Comparison of ENCODE assay signal across 14 cellular contexts in the genomic region with DNA sequence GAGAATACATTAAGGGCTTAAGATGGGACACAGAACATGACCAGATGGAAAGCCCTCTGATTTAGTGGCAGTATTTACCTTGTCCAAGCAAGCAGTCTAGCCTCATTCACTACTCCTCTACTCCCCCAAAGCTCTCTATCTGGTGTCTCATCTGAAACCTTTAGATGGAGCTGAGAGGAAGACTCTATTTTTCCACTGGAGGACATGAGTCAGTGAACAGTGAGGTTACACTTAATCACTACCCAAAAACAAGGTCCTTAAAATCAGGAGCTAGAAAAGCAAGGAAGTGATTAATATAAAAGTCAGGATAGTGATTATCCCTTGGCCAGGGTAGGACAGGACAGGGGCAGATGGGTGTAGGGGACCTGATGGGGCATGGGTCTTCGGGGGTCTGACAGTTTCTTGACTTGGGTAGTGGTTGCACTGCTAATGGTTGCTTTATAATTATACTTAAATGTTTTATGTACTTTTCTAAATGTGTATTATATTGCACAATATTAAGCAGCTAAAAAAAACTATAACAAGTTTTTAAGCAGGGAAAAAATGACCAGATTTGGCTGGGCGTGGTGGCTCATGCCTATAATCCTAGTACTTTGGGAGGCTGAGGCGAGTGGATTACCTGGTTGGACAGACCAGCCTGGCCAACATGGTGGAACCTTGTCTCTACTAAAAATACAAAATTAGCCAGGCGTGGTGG. TPM values are rescaled to one million over a fixed set of nuclear protein-coding genes. Genes with fewer than 3 reads are reported as not detected.
DNase-seq lines count a peak whose midpoint lies in the region; ATAC-seq, FAIRE-seq and TF ChIP-seq lines count a peak whose summit lies in the region.
"Had no signal": no experiment of that assay in that cellular context is flagged by ENCODE, and none has a peak within 500 bp of the region (broad histone marks: within the 10 kb centered on the region; RNA-seq: fewer than 3 reads in every experiment).

No MANE protein-coding gene starts in this region.

- TF ChIP-seq POLR2A in ovary (IDR thresholded peaks at IDR 0.05) (no peak), heart left ventricle (IDR thresholded peaks at IDR 0.05) (no peak)

- H3K27me3 ChIP-seq in CD4-positive, alpha-beta memory T cell (ENCODE audit: insufficient read depth, low read length): no peaks in the 10 kb centered on the region
- H3K27me3 ChIP-seq in keratinocyte (ENCODE audit: control insufficient read depth, extremely low read depth, insufficient read depth, low read length) (no peaks in the 10 kb centered on the region), ovary (no peaks in the 10 kb centered on the region), heart left ventricle (no peaks in the 10 kb centered on the region)
- H3K27me3 ChIP-seq: esophagus squamous epithelium had no signal

- no peak overlapping the region for H3K9ac ChIP-seq in keratinocyte (ENCODE audit: control insufficient read depth, extremely low read depth, insufficient read depth, low read length)

- H3K9me1 ChIP-seq in keratinocyte (ENCODE audit: control insufficient read depth, extremely low read depth, insufficient read depth, low read length): no peaks in the 10 kb centered on the region

- H3K36me3 ChIP-seq in CD4-positive, alpha-beta memory T cell (ENCODE audit: insufficient read depth, low read length): no peaks in the 10 kb centered on the region
- H3K36me3 ChIP-seq in keratinocyte (ENCODE audit: control insufficient read depth in 2 of 2, extremely low read depth in 1 of 2, insufficient read depth in 2 of 2, low read length in 2 of 2): no peaks in the 10 kb centered on the region
- H3K36me3 ChIP-seq in mucosa of descending colon (ENCODE audit: low read depth): no peaks in the 10 kb centered on the region
- no peaks in the 10 kb centered on the region for H3K36me3 ChIP-seq in ovary
- no peaks in the 10 kb centered on the region for H3K36me3 ChIP-seq in heart left ventricle
- H3K36me3 ChIP-seq: esophagus squamous epithelium, left ventricle myocardium inferior, prostate gland had no signal

- peak; percentile 50 to 55 for ATAC-seq in activated T-cell treated with anti-CD3 and anti-CD28 coated beads, Interleukin-2, amount 50 U/mL, for 72 hours (replicated peaks in 1 of 2)
- ATAC-seq in mucosa of descending colon: no peak
- ATAC-seq in heart left ventricle: no peak

- DNase-seq in CD4-positive, alpha-beta memory T cell: no peak
- peak; percentile 64 for DNase-seq in HS-5 (ENCODE audit: low read depth)
- DNase-seq in activated T-cell treated with anti-CD3 and anti-CD28 coated beads, Interleukin-2, amount 50 U/mL, for 72 hours: no peak
- peak; percentile 33 for DNase-seq in keratinocyte (ENCODE audit: low read depth, low spot score)
- no peak for DNase-seq in mucosa of descending colon
- no peak for DNase-seq in ovary
- no peak for DNase-seq in heart left ventricle
- no peak for DNase-seq in DMS 273 (lab: John Stamatoyannopoulos, UW; ENCODE audit: unreplicated experiment)
- DNase-seq: aorta, esophagus squamous epithelium, left ventricle myocardium inferior, NCI-H446 treated with DMSO at 0.1 percent for 48 hours had no signal

- CTCF ChIA-PET in CD4-positive, alpha-beta memory T cell (lab: Charles Lee; ENCODE audit: partially characterized antibody): interaction anchor here (0.8 to 3.1 kb wide), 7 partner anchors 8 to 63 kb away, joined by 3 to 16 read pairs (median 5); a partner anchor contains a TSS

- peak overlapping the region; percentile 30 for H3K4me2 ChIP-seq in keratinocyte (ENCODE audit: control insufficient read depth, extremely low read depth, insufficient read depth, low read depth, low read length)

- WGBS in ovary, 3 donors: 94 to 97% (median 96%) methylated on average over 4 of the region's 4 CpGs
- 92 to 95% (median 93%) methylated on average over 4 of the region's 4 CpGs for WGBS in heart left ventricle, 4 donors

- no peaks in the 10 kb centered on the region for H3K27me3 Mint-ChIP-seq in CD4-positive, alpha-beta memory T cell
- H3K27me3 Mint-ChIP-seq in activated T-cell treated with anti-CD3 and anti-CD28 coated beads, Interleukin-2, amount 50 U/mL, for 72 hours (ENCODE audit: low read depth): no peaks in the 10 kb centered on the region

- H3K9me3 Mint-ChIP-seq in CD4-positive, alpha-beta memory T cell: no peaks in the 10 kb centered on the region
- H3K9me3 Mint-ChIP-seq in activated T-cell treated with anti-CD3 and anti-CD28 coated beads, Interleukin-2, amount 50 U/mL, for 72 hours: no peaks in the 10 kb centered on the region

- intact Hi-C loops in CD4-positive, alpha-beta memory T cell (cut with micrococcal nuclease): no loop called here
- intact Hi-C loops in mucosa of descending colon (cut with DNase I, micrococcal nuclease) (no loop called here), ovary (cut with DNase I) (no loop called here), heart left ventricle (cut with DNase I) (no loop called here)

- peaks cover 45 to 72% (median 56%) of the 10 kb centered on the region in 4 donors for H3K4me1 Mint-ChIP-seq in CD4-positive, alpha-beta memory T cell
- peaks cover 76% of the 10 kb centered on the region for H3K4me1 Mint-ChIP-seq in activated T-cell treated with anti-CD3 and anti-CD28 coated beads, Interleukin-2, amount 50 U/mL, for 72 hours (ENCODE audit: low read depth)

- no peaks in the 10 kb centered on the region for H3K79me2 ChIP-seq in keratinocyte (ENCODE audit: control insufficient read depth, insufficient read depth, low read length)

- TF ChIP-seq CTCF in keratinocyte (optimal IDR thresholded peaks at IDR 0.05 in 1 of 3, IDR thresholded peaks at IDR 0.05 in 1 of 3, conservative IDR thresholded peaks at IDR 0.05 in 1 of 3; ENCODE audit: extremely low read depth in 1 of 3, insufficient read depth in 2 of 3, low read length in 3 of 3) (no peak), mucosa of descending colon (IDR thresholded peaks at IDR 0.05) (no peak), ovary (IDR thresholded peaks at IDR 0.05) (no peak), heart left ventricle (IDR thresholded peaks at IDR 0.05) (no peak)

- peak overlapping the region; percentile 35 to 99 (median 94) for H3K27ac Mint-ChIP-seq in CD4-positive, alpha-beta memory T cell
- peak overlapping the region; percentile 100 for H3K27ac Mint-ChIP-seq in activated T-cell treated with anti-CD3 and anti-CD28 coated beads, Interleukin-2, amount 50 U/mL, for 72 hours

- no peaks in the 10 kb centered on the region for H4K20me1 ChIP-seq in keratinocyte (ENCODE audit: control insufficient read depth, extremely low read depth, insufficient read depth, low read length)

- TF ChIP-seq EP300 in ovary (IDR thresholded peaks at IDR 0.05): no peak

- peak; percentile 68 for FAIRE-seq in keratinocyte (lab: Jason Lieb, UNC)
- FAIRE-seq: GM19239 had no signal

- H3K4me3 Mint-ChIP-seq in CD4-positive, alpha-beta memory T cell: peak overlapping the region; percentile 13 to 95 (median 89)
- H3K4me3 Mint-ChIP-seq in activated T-cell treated with anti-CD3 and anti-CD28 coated beads, Interleukin-2, amount 50 U/mL, for 72 hours: peak overlapping the region; percentile 87 to 97

- H3K9me3 ChIP-seq in CD4-positive, alpha-beta memory T cell (ENCODE audit: control insufficient read depth in 1 of 2, low read length in 2 of 2): no peaks in the 10 kb centered on the region
- no peaks in the 10 kb centered on the region for H3K9me3 ChIP-seq in keratinocyte (ENCODE audit: control insufficient read depth, low read depth, low read length)
- H3K9me3 ChIP-seq in mucosa of descending colon: no peaks in the 10 kb centered on the region
- H3K9me3 ChIP-seq in ovary: no peaks in the 10 kb centered on the region
- H3K9me3 ChIP-seq in heart left ventricle: no peaks in the 10 kb centered on the region
- H3K9me3 ChIP-seq: esophagus squamous epithelium, left ventricle myocardium inferior, prostate gland had no signal

- dilution Hi-C loops in keratinocyte (cut with MboI; ENCODE audit: extremely low pct_ligation_motif_present, low sequenced_read_pairs): no loop called here

- H3K4me3 ChIP-seq in CD4-positive, alpha-beta memory T cell (ENCODE audit: low read length in 2 of 2): no peak overlapping the region
- H3K4me3 ChIP-seq in keratinocyte (ENCODE audit: control insufficient read depth in 2 of 3, extremely low read depth in 1 of 3, insufficient read depth in 2 of 3, low read depth in 1 of 3, low read length in 3 of 3): no peak overlapping the region
- H3K4me3 ChIP-seq in mucosa of descending colon: no peak overlapping the region
- no peak overlapping the region for H3K4me3 ChIP-seq in ovary
- H3K4me3 ChIP-seq in heart left ventricle: no peak overlapping the region
- H3K4me3 ChIP-seq: esophagus squamous epithelium, left ventricle myocardium inferior, prostate gland had no signal

- peaks cover 13 to 38% of the 10 kb centered on the region in 2 donors for H3K36me3 Mint-ChIP-seq in CD4-positive, alpha-beta memory T cell
- peaks cover 6 to 20% of the 10 kb centered on the region in 2 donors for H3K36me3 Mint-ChIP-seq in activated T-cell treated with anti-CD3 and anti-CD28 coated beads, Interleukin-2, amount 50 U/mL, for 72 hours (ENCODE audit: insufficient read depth in 2 of 2)

- POLR2A ChIA-PET in CD4-positive, alpha-beta memory T cell (lab: Charles Lee; ENCODE audit: partially characterized antibody): interaction anchor here (0.8 to 5.5 kb wide), 7 partner anchors 9 to 87 kb away, joined by 3 to 51 read pairs (median 9); a partner anchor contains a TSS

- H3K27ac ChIP-seq in CD4-positive, alpha-beta memory T cell (ENCODE audit: low read depth, low read length): no peak overlapping the region
- H3K27ac ChIP-seq in keratinocyte (ENCODE audit: control insufficient read depth, insufficient read depth, low read length) (peak overlapping the region; percentile 42), ovary (no peak overlapping the region), heart left ventricle (no peak overlapping the region)
- H3K27ac ChIP-seq: left ventricle myocardium inferior, prostate gland had no signal

- peaks cover 63% of the 10 kb centered on the region for H3K4me1 ChIP-seq in CD4-positive, alpha-beta memory T cell (ENCODE audit: insufficient read depth, low read length)
- H3K4me1 ChIP-seq in keratinocyte (ENCODE audit: control insufficient read depth, extremely low read depth, insufficient read depth, low read length) (peaks cover 43% of the 10 kb centered on the region), mucosa of descending colon (ENCODE audit: low read depth) (no peaks in the 10 kb centered on the region), ovary (ENCODE audit: insufficient read depth) (no peaks in the 10 kb centered on the region), heart left ventricle (peaks cover 0 to 24% (median 0%) of the 10 kb centered on the region in 12 donors)
- H3K4me1 ChIP-seq: left ventricle myocardium inferior, prostate gland had no signal

- H2AFZ ChIP-seq in keratinocyte (ENCODE audit: control insufficient read depth, low read length): peak overlapping the region; percentile 54

RNA-seq across cellular contexts. Expression of a gene that starts 3.0 kb away (rescaled TPM):
- total RNA-seq in CD4-positive, alpha-beta memory T cell: 10 to 100 TPM; 32.2 to 33.7 TPM
- 10 to 100 TPM; 38.1 to 66.1 TPM for polyA plus RNA-seq in CD4-positive, alpha-beta memory T cell
- 10 to 100 TPM; 59.8 to 82.5 TPM for total RNA-seq in activated T-cell treated with anti-CD3 and anti-CD28 coated beads, Interleukin-2, amount 50 U/mL, for 72 hours
- polyA plus RNA-seq in keratinocyte (0.07 to 0.39 TPM (median 0.23 TPM) in 3 replicates), ovary (1 to 10 TPM in 1 of 2 donors, under 1 TPM in 1; 0.24 to 4.2 TPM), heart left ventricle (under 1 TPM; 0.21 to 0.23 TPM)
- not detected for polyA plus RNA-seq in keratinocyte (2011; ENCODE audit: low read depth)
- polyA plus RNA-seq in keratinocyte (2011; cell fraction: cytosol; rRNA removed): 0.09 and 0.13 TPM in 2 replicates
- 0.20 and 0.27 TPM in 2 replicates for polyA plus RNA-seq in keratinocyte (2011; cell fraction: nucleus; rRNA removed)
- polyA plus RNA-seq in keratinocyte (2012; ENCODE audit: low replicate concordance): 0.17 TPM in 1 of 2 replicates, not detected in the other
- polyA minus RNA-seq in keratinocyte: 0.26 to 0.43 TPM in 2 of 3 replicates, not detected in the other
- not detected for polyA minus RNA-seq in keratinocyte (2011; cell fraction: cytosol; rRNA and poly(A)+ RNA removed)
- polyA minus RNA-seq in keratinocyte (2011; cell fraction: nucleus; rRNA and poly(A)+ RNA removed): 0.63 TPM in 1 of 2 replicates, not detected in the other
- total RNA-seq in mucosa of descending colon (1 to 10 TPM; 4.3 to 8.3 (median 5.2) TPM), ovary (1 to 10 TPM in 5 of 7 donors, under 1 TPM in 2; 0.66 to 2.1 (median 1.6) TPM), heart left ventricle (1 to 10 TPM in 2 of 9 donors, under 1 TPM in 7; 0.16 to 4.2 (median 0.60) TPM)

RNA-seq across cellular contexts. Expression of a gene that starts 18.8 kb away (rescaled TPM):
- total RNA-seq in CD4-positive, alpha-beta memory T cell: 1 to 10 TPM; 1.3 to 2.1 TPM
- 1 to 10 TPM in 1 of 2 donors, under 1 TPM in 1; 0.75 to 1.3 TPM for polyA plus RNA-seq in CD4-positive, alpha-beta memory T cell
- 1 to 10 TPM; 1.3 to 1.7 TPM for total RNA-seq in activated T-cell treated with anti-CD3 and anti-CD28 coated beads, Interleukin-2, amount 50 U/mL, for 72 hours
- 0.03 to 0.09 TPM (median 0.08 TPM) in 3 replicates for polyA plus RNA-seq in keratinocyte
- polyA plus RNA-seq in keratinocyte (2011; ENCODE audit: low read depth): not detected
- 0.02 and 0.03 TPM in 2 replicates for polyA plus RNA-seq in keratinocyte (2011; cell fraction: cytosol; rRNA removed)
- polyA plus RNA-seq in keratinocyte (2011; cell fraction: nucleus; rRNA removed): 0.15 and 0.17 TPM in 2 replicates
- polyA plus RNA-seq in keratinocyte (2012; ENCODE audit: low replicate concordance): 0.16 TPM in 1 of 2 replicates, not detected in the other
- 0.07 to 0.83 TPM in 2 of 3 replicates, not detected in the other for polyA minus RNA-seq in keratinocyte
- polyA minus RNA-seq in keratinocyte (2011; cell fraction: cytosol; rRNA and poly(A)+ RNA removed): not detected
- polyA minus RNA-seq in keratinocyte (2011; cell fraction: nucleus; rRNA and poly(A)+ RNA removed): not detected in 2 replicates
- total RNA-seq in mucosa of descending colon: 100 to 1,000 TPM in 2 of 3 donors, 10 to 100 TPM in 1; 72.4 to 197 (median 153) TPM
- 1 to 10 TPM in 3 of 7 donors, under 1 TPM in 4; 0.18 to 6.7 (median 0.88) TPM for total RNA-seq in ovary
- under 1 TPM; 0.21 to 0.40 TPM for polyA plus RNA-seq in ovary
- total RNA-seq in heart left ventricle: under 1 TPM in 4 of 9 donors, not detected in 5; 0.07 to 0.61 (median 0.38) TPM
- polyA plus RNA-seq in heart left ventricle: under 1 TPM; 0.01 to 0.08 TPM
- total RNA-seq: left ventricle myocardium inferior had no signal

RNA-seq across cellular contexts. Expression of a gene that starts 36.1 kb away (rescaled TPM):
- total RNA-seq in CD4-positive, alpha-beta memory T cell: 10 to 100 TPM; 74.5 to 75.5 TPM
- polyA plus RNA-seq in CD4-positive, alpha-beta memory T cell: 10 to 100 TPM in 1 of 2 donors, 1 to 10 TPM in 1; 8.9 to 12.9 TPM
- 10 to 100 TPM; 50.5 to 68.8 TPM for total RNA-seq in activated T-cell treated with anti-CD3 and anti-CD28 coated beads, Interleukin-2, amount 50 U/mL, for 72 hours
- polyA plus RNA-seq in keratinocyte (11.6 to 16.9 TPM (median 16.5 TPM) in 3 replicates), ovary (10 to 100 TPM; 15.2 to 23.7 TPM), heart left ventricle (1 to 10 TPM; 7.5 to 9.4 TPM)
- polyA plus RNA-seq in keratinocyte (2011; ENCODE audit: low read depth): 11.1 TPM
- 6.6 and 9.4 TPM in 2 replicates for polyA plus RNA-seq in keratinocyte (2011; cell fraction: cytosol; rRNA removed)
- 31.4 and 37.8 TPM in 2 replicates for polyA plus RNA-seq in keratinocyte (2011; cell fraction: nucleus; rRNA removed)
- 6.0 and 11.6 TPM in 2 replicates for polyA plus RNA-seq in keratinocyte (2012; ENCODE audit: low replicate concordance)
- 8.7 to 20.2 TPM (median 15.6 TPM) in 3 replicates for polyA minus RNA-seq in keratinocyte
- polyA minus RNA-seq in keratinocyte (2011; cell fraction: cytosol; rRNA and poly(A)+ RNA removed): 10.7 TPM
- polyA minus RNA-seq in keratinocyte (2011; cell fraction: nucleus; rRNA and poly(A)+ RNA removed): 9.3 and 16.5 TPM in 2 replicates
- total RNA-seq in mucosa of descending colon (10 to 100 TPM; 26.6 to 40.0 (median 28.7) TPM), ovary (10 to 100 TPM; 14.4 to 23.3 (median 16.9) TPM), heart left ventricle (10 to 100 TPM in 6 of 9 donors, 1 to 10 TPM in 3; 7.3 to 17.2 (median 10.8) TPM)

RNA-seq across cellular contexts. Expression of a gene that starts 36.6 kb away (rescaled TPM):
- total RNA-seq in CD4-positive, alpha-beta memory T cell: 1 to 10 TPM; 5.1 to 5.4 TPM
- 1 to 10 TPM; 2.8 to 5.3 TPM for polyA plus RNA-seq in CD4-positive, alpha-beta memory T cell
- 10 to 100 TPM; 13.8 to 17.8 TPM for total RNA-seq in activated T-cell treated with anti-CD3 and anti-CD28 coated beads, Interleukin-2, amount 50 U/mL, for 72 hours
- polyA plus RNA-seq in keratinocyte (4.8 to 6.4 TPM (median 5.4 TPM) in 3 replicates), ovary (1 to 10 TPM; 3.6 to 7.1 TPM), heart left ventricle (1 to 10 TPM in 1 of 2 donors, under 1 TPM in 1; 0.38 to 2.8 TPM)
- polyA plus RNA-seq in keratinocyte (2011; ENCODE audit: low read depth): 0.70 TPM
- 4.8 and 4.9 TPM in 2 replicates for polyA plus RNA-seq in keratinocyte (2011; cell fraction: cytosol; rRNA removed)
- 4.5 and 5.0 TPM in 2 replicates for polyA plus RNA-seq in keratinocyte (2011; cell fraction: nucleus; rRNA removed)
- polyA plus RNA-seq in keratinocyte (2012; ENCODE audit: low replicate concordance): 2.8 and 8.3 TPM in 2 replicates
- polyA minus RNA-seq in keratinocyte: 5.8 to 11.7 TPM (median 6.4 TPM) in 3 replicates
- polyA minus RNA-seq in keratinocyte (2011; cell fraction: cytosol; rRNA and poly(A)+ RNA removed): 2.9 TPM
- 3.1 and 4.3 TPM in 2 replicates for polyA minus RNA-seq in keratinocyte (2011; cell fraction: nucleus; rRNA and poly(A)+ RNA removed)
- total RNA-seq in mucosa of descending colon (1 to 10 TPM; 4.2 to 6.0 (median 5.2) TPM), ovary (1 to 10 TPM; 2.4 to 6.8 (median 5.0) TPM), heart left ventricle (1 to 10 TPM; 1.2 to 6.0 (median 2.2) TPM)

RNA-seq across cellular contexts. Expression of a gene that starts 56.3 kb away (rescaled TPM):
- 10 to 100 TPM; 58.7 to 60.2 TPM for total RNA-seq in CD4-positive, alpha-beta memory T cell
- polyA plus RNA-seq in CD4-positive, alpha-beta memory T cell: 10 to 100 TPM; 41.1 to 52.0 TPM
- total RNA-seq in activated T-cell treated with anti-CD3 and anti-CD28 coated beads, Interleukin-2, amount 50 U/mL, for 72 hours: 10 to 100 TPM; 18.4 to 23.9 TPM
- polyA plus RNA-seq in keratinocyte: 7.1 to 10.4 TPM (median 9.5 TPM) in 3 replicates
- 14.3 TPM for polyA plus RNA-seq in keratinocyte (2011; ENCODE audit: low read depth)
- 4.1 and 5.5 TPM in 2 replicates for polyA plus RNA-seq in keratinocyte (2011; cell fraction: cytosol; rRNA removed)
- polyA plus RNA-seq in keratinocyte (2011; cell fraction: nucleus; rRNA removed): 7.8 and 11.9 TPM in 2 replicates
- polyA plus RNA-seq in keratinocyte (2012; ENCODE audit: low replicate concordance): 7.0 and 7.2 TPM in 2 replicates
- 2.1 to 56.2 TPM (median 21.1 TPM) in 3 replicates for polyA minus RNA-seq in keratinocyte
- 8.4 TPM for polyA minus RNA-seq in keratinocyte (2011; cell fraction: cytosol; rRNA and poly(A)+ RNA removed)
- polyA minus RNA-seq in keratinocyte (2011; cell fraction: nucleus; rRNA and poly(A)+ RNA removed): 16.1 and 30.9 TPM in 2 replicates
- 10 to 100 TPM; 24.1 to 36.5 (median 28.3) TPM for total RNA-seq in mucosa of descending colon
- total RNA-seq in ovary: 10 to 100 TPM; 28.1 to 36.1 (median 30.8) TPM
- polyA plus RNA-seq in ovary: 10 to 100 TPM; 10.5 to 15.6 TPM
- 10 to 100 TPM in 5 of 9 donors, 1 to 10 TPM in 4; 7.8 to 17.8 (median 10.6) TPM for total RNA-seq in heart left ventricle
- 1 to 10 TPM; 2.5 to 3.7 TPM for polyA plus RNA-seq in heart left ventricle

Comparison
In these comparisons a context has a peak if more than half of its experiments do, and no peak if none do; other contexts are left out.
1. DNase-seq: peak in HS-5 (single experiment) and keratinocyte (single experiment); none in CD4-positive, alpha-beta memory T cell (0 of 5), activated T-cell treated with anti-CD3 and anti-CD28 coated beads, Interleukin-2, amount 50 U/mL, for 72 hours (0 of 2), mucosa of descending colon (0 of 3), ovary (0 of 5), heart left ventricle (0 of 5) and DMS 273 (single experiment).
2. ATAC-seq: peak in activated T-cell treated with anti-CD3 and anti-CD28 coated beads, Interleukin-2, amount 50 U/mL, for 72 hours (2 of 2); none in mucosa of descending colon (single experiment) and heart left ventricle (0 of 4).
3. RNA of a gene that starts 18.8 kb away (total RNA-seq): 72.4 to 197 TPM in mucosa of descending colon; 1.3 to 2.1 TPM in CD4-positive, alpha-beta memory T cell, 1.3 to 1.7 TPM in activated T-cell treated with anti-CD3 and anti-CD28 coated beads, Interleukin-2, amount 50 U/mL, for 72 hours, 0.18 to 6.7 TPM in ovary and 0.07 to 0.61 TPM in heart left ventricle; every median in the first group is over 4 times any median in the second.